ENCODE assay signal across 8 cellular contexts in the genomic region with DNA sequence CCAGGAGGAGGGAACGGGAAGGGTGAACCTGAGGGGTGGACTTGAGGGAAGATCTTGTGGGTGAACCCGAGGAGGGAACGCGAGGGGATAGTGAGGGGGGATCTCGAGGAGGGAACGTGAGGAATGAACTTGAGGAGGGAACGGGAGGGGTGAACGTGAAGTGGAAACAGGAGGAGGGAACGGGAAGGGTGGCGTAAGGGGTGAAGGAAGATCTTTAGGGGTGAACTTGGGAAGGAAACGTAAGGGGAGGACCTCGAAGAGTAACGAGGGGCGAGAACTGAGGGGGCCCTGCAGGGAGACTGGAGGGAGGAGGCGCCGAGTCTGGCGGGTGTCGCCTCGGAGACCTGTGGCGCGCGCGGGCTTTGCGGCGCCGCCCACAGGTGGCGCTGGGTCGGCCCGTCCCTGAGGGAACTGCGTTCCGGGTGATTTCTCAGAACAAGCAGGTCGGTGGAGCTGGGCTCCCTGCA. TPM values are rescaled to one million over a fixed set of nuclear protein-coding genes. Genes with fewer than 3 reads are reported as not detected.
DNase-seq lines count a peak whose midpoint lies in the region; ATAC-seq and TF ChIP-seq lines count a peak whose summit lies in the region.
"Had no signal": no experiment of that assay in that cellular context is flagged by ENCODE, and none has a peak within 500 bp of the region (broad histone marks: within the 10 kb centered on the region; RNA-seq: fewer than 3 reads in every experiment).

No MANE protein-coding gene starts in this region.

- ATAC-seq in HG02759 (IDR thresholded peaks at IDR 0.05; ENCODE audit: unreplicated experiment): peak; percentile 82
- ATAC-seq in activated T-helper 17 cell treated with anti-CD3 and anti-CD28 coated beads, Interleukin-2, amount 50 U/mL, for 72 hours (replicated peaks): no peak
- ATAC-seq in left lobe of liver: peak; percentile 51
- ATAC-seq in HG03025 (IDR thresholded peaks at IDR 0.05; ENCODE audit: low FRiP score, unreplicated experiment): no peak

- peaks cover 23% of the 10 kb centered on the region for H3K27me3 ChIP-seq in thymus (ENCODE audit: control insufficient read depth, insufficient read depth)

- peaks cover 24% of the 10 kb centered on the region for H3K27me3 Mint-ChIP-seq in activated T-helper 17 cell treated with anti-CD3 and anti-CD28 coated beads, Interleukin-2, amount 50 U/mL, for 72 hours

- no peaks in the 10 kb centered on the region for H3K9me3 Mint-ChIP-seq in activated T-helper 17 cell treated with anti-CD3 and anti-CD28 coated beads, Interleukin-2, amount 50 U/mL, for 72 hours

- DNase-seq in left lobe of liver (ENCODE audit: low spot score) (no peak), cerebellum (ENCODE audit: low spot score) (no peak)

- no peak overlapping the region for H3K27ac Mint-ChIP-seq in activated T-helper 17 cell treated with anti-CD3 and anti-CD28 coated beads, Interleukin-2, amount 50 U/mL, for 72 hours

- 2% methylated on average over 32 of the region's 32 CpGs for WGBS in thymus

- TF ChIP-seq CTCF in GM12872 (IDR thresholded peaks at IDR 0.05; ENCODE audit: insufficient read depth, low read depth, low read length): peak; percentile 31; the same call in 2 of the 3 replicates

- no peaks in the 10 kb centered on the region for H3K36me3 Mint-ChIP-seq in activated T-helper 17 cell treated with anti-CD3 and anti-CD28 coated beads, Interleukin-2, amount 50 U/mL, for 72 hours (ENCODE audit: low read depth)

- H3K4me1 ChIP-seq in thymus (ENCODE audit: control insufficient read depth, insufficient read depth, low read length): no peaks in the 10 kb centered on the region

- H3K36me3 ChIP-seq in thymus (ENCODE audit: control insufficient read depth, insufficient read depth): no peaks in the 10 kb centered on the region

- peaks cover 4% of the 10 kb centered on the region for H3K4me1 Mint-ChIP-seq in activated T-helper 17 cell treated with anti-CD3 and anti-CD28 coated beads, Interleukin-2, amount 50 U/mL, for 72 hours

- H3K27ac ChIP-seq in thymus (ENCODE audit: low read depth): no peak overlapping the region

- peak overlapping the region; percentile 25 for H3K4me3 ChIP-seq in thymus (ENCODE audit: low read length)

- H3K4me3 Mint-ChIP-seq in activated T-helper 17 cell treated with anti-CD3 and anti-CD28 coated beads, Interleukin-2, amount 50 U/mL, for 72 hours: peak overlapping the region; percentile 64

- H3K9me3 ChIP-seq in thymus (ENCODE audit: control insufficient read depth): peaks cover 1% of the 10 kb centered on the region

RNA-seq across cellular contexts. Expression of gene MYO3A, which starts 0.7 kb away (rescaled TPM):
- total RNA-seq in activated T-helper 17 cell treated with anti-CD3 and anti-CD28 coated beads, Interleukin-2, amount 50 U/mL, for 72 hours: not detected
- total RNA-seq in left lobe of liver (0.10 TPM), cerebellum (6.0 TPM)
- 1.0 TPM for polyA plus RNA-seq in thymus
- total RNA-seq: fibroblast of villous mesenchyme had no signal

Comparison
In these comparisons a context has a peak if more than half of its experiments do, and no peak if none do; other contexts are left out.
1. ATAC-seq: peak in HG02759 (single experiment) and left lobe of liver (single experiment); none in activated T-helper 17 cell treated with anti-CD3 and anti-CD28 coated beads, Interleukin-2, amount 50 U/mL, for 72 hours (single experiment) and HG03025 (single experiment).